10 cellular contexts compared by ENCODE assay signal in genomic region chrX:41705680-41706374, GRCh38. TPM values are rescaled to one million over a fixed set of nuclear protein-coding genes. Genes with fewer than 3 reads are reported as not detected.
A peak's percentile ranks its signal among the peaks of the same experiment; 100 is the strongest.
DNase-seq lines count a peak whose midpoint lies in the region; ATAC-seq and TF ChIP-seq lines count a peak whose summit lies in the region.
"Had no signal": no experiment of that assay in that cellular context is flagged by ENCODE, and none has a peak within 500 bp of the region (broad histone marks: within the 10 kb centered on the region; RNA-seq: fewer than 3 reads in every experiment).

No MANE protein-coding gene starts in this region.

- H3K4me3 ChIP-seq in OCI-LY3 (ENCODE audit: low read length): peak overlapping the region; percentile 50

- H3K79me2 ChIP-seq in OCI-LY3 (ENCODE audit: low read length): no peaks in the 10 kb centered on the region

- no peak for TF ChIP-seq CTCF in OCI-LY3 (IDR thresholded peaks at IDR 0.05; ENCODE audit: low read depth, low read length)

- peak overlapping the region; percentile 85 for H3K27ac ChIP-seq in OCI-LY3 (ENCODE audit: low read length)

- peak overlapping the region; percentile 59 for H3K4me2 ChIP-seq in OCI-LY3 (ENCODE audit: low read length)

- H3K4me1 ChIP-seq in OCI-LY3 (ENCODE audit: low read length): peaks cover 66% of the 10 kb centered on the region

- H3K27me3 Mint-ChIP-seq in T-helper 2 cell treated with Interferon-gamma antibody and Interleukin-4, amounts not matched to agents 5 μg/mL and 100 μg/mL, for 36 hours (ENCODE audit: low read depth): no peaks in the 10 kb centered on the region

- peaks cover 6% of the 10 kb centered on the region for H3K36me3 Mint-ChIP-seq in T-helper 2 cell treated with Interferon-gamma antibody and Interleukin-4, amounts not matched to agents 5 μg/mL and 100 μg/mL, for 36 hours (ENCODE audit: low read depth)

- no peaks in the 10 kb centered on the region for H3K9me3 Mint-ChIP-seq in T-helper 2 cell treated with Interferon-gamma antibody and Interleukin-4, amounts not matched to agents 5 μg/mL and 100 μg/mL, for 36 hours

- no peak overlapping the region for H2AFZ ChIP-seq in OCI-LY3 (ENCODE audit: low read depth, low read length)

- H4K20me1 ChIP-seq in OCI-LY3 (ENCODE audit: insufficient read depth, low read length): peaks cover 24% of the 10 kb centered on the region

- H3K9ac ChIP-seq in OCI-LY3 (ENCODE audit: low read length): peak overlapping the region; percentile 28; the same call in 1 of the 2 replicates

- no peaks in the 10 kb centered on the region for H3K9me3 ChIP-seq in OCI-LY3 (ENCODE audit: insufficient read depth, low read length)

- ATAC-seq in HG02840 (IDR thresholded peaks at IDR 0.05; ENCODE audit: low FRiP score, unreplicated experiment): peak; percentile 64
- ATAC-seq in left lobe of liver: no peak

- H3K36me3 ChIP-seq in OCI-LY3 (replicated peaks; ENCODE audit: low read depth, low read length): peaks cover 6% of the 10 kb centered on the region

- DNase-seq in T-helper 2 cell treated with Interferon-gamma antibody and Interleukin-4, amounts not matched to agents 5 μg/mL and 100 μg/mL, for 36 hours (ENCODE audit: low spot score): no peak
- no peak for DNase-seq in T-helper 2 cell
- peak; percentile 21 for DNase-seq in putamen (ENCODE audit: low spot score)
- no peak for DNase-seq in stimulated activated CD4-positive, alpha-beta T cell treated with anti-CD3 and anti-CD28 coated beads, Interleukin-1b, Interleukin-23, amount 100 ng/mL, for 48 hours
- DNase-seq in left lobe of liver (ENCODE audit: low spot score): no peak
- DNase-seq in COLO829 (ENCODE audit: low spot score): no peak
- DNase-seq: 8988T had no signal

- H3K4me1 Mint-ChIP-seq in T-helper 2 cell treated with Interferon-gamma antibody and Interleukin-4, amounts not matched to agents 5 μg/mL and 100 μg/mL, for 36 hours (ENCODE audit: low read depth): peaks cover 16% of the 10 kb centered on the region

- peak overlapping the region; percentile 56 for H3K27ac Mint-ChIP-seq in T-helper 2 cell treated with Interferon-gamma antibody and Interleukin-4, amounts not matched to agents 5 μg/mL and 100 μg/mL, for 36 hours

- H3K27me3 ChIP-seq in OCI-LY3 (ENCODE audit: low read depth, low read length): no peaks in the 10 kb centered on the region

- no peak overlapping the region for H3K4me3 Mint-ChIP-seq in T-helper 2 cell treated with Interferon-gamma antibody and Interleukin-4, amounts not matched to agents 5 μg/mL and 100 μg/mL, for 36 hours

RNA-seq across cellular contexts. Expression of gene GPR34, which starts 17.1 kb away (rescaled TPM):
- total RNA-seq in left lobe of liver: 1.2 TPM
- total RNA-seq: HT1080 had no signal

RNA-seq across cellular contexts. Expression of gene GPR82, which starts 18.2 kb away (rescaled TPM):
- 0.28 TPM for total RNA-seq in left lobe of liver
- total RNA-seq: HT1080 had no signal
